ENCODE assay signal across 17 cellular contexts in the genomic region with DNA sequence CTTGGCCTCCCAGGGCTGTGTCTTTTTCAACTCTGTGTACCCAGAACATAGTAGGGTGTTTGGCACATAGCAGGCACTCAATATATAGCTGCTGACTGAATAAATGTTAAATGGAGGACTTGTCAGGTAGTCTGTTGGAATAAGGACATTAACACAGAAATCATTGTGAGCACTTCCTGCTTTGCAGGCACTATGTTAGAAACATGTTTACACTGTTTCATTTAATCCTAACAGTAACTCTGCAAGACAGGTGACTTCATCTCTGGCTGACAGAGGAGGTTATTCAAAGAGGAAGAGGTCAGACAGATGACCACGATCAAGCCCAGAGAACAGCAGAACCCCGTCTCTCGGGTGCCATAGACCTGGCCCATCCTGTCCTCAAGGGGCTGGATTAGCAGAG. TPM values are rescaled to one million over a fixed set of nuclear protein-coding genes. Genes with fewer than 3 reads are reported as not detected.
"Had no signal": no experiment of that assay in that cellular context is flagged by ENCODE, and none has a peak within 500 bp of the region (broad histone marks: within the 10 kb centered on the region; RNA-seq: fewer than 3 reads in every experiment).

No MANE protein-coding gene starts in this region.

- DNase-seq: activated CD4-positive, alpha-beta T cell treated with anti-CD3 and anti-CD28 coated beads for 36 hours; activated CD8-positive, alpha-beta memory T cell treated with anti-CD3 and anti-CD28 coated beads, Interleukin-2, amount 50 U/mL, for 4 hours; activated CD8-positive, alpha-beta T cell treated with anti-CD3 and anti-CD28 coated beads for 36 hours; activated naive CD8-positive, alpha-beta T cell treated with anti-CD3 and anti-CD28 coated beads, Interleukin-2, amount 10 ng/mL, durations not matched to agents 7 days and 5 days; activated T-cell treated with anti-CD3 and anti-CD28 coated beads, Interleukin-2, amount 50 U/mL, for 72 hours; caudate nucleus; effector CD4-positive, alpha-beta T cell; foreskin melanocyte; heart left ventricle; occipital lobe; sigmoid colon; stimulated activated CD4-positive, alpha-beta T cell treated with anti-CD3 and anti-CD28 coated beads, Interleukin-12 subunit alpha, Interleukin-12 subunit beta, amount 100 ng/mL, for 4 hours; stimulated activated naive CD4-positive, alpha-beta T cell treated with Interleukin-2 at 50 U/mL for 16 hours; upper lobe of left lung had no signal

- H3K36me3 Mint-ChIP-seq: activated naive CD8-positive, alpha-beta T cell treated with anti-CD3 and anti-CD28 coated beads, Interleukin-2, amount 10 ng/mL, durations not matched to agents 7 days and 5 days; natural killer cell treated with Interleukin-12 subunit alpha and Interleukin-12 subunit beta and Interleukin-15 and Interleukin-18, amount 100 ng/mL, for 72 hours had no signal

- H3K4me3 ChIP-seq: coronary artery, heart left ventricle, sigmoid colon, upper lobe of left lung had no signal

- H3K4me3 Mint-ChIP-seq: activated CD4-positive, alpha-beta T cell treated with anti-CD3 and anti-CD28 coated beads for 36 hours; activated CD8-positive, alpha-beta T cell treated with anti-CD3 and anti-CD28 coated beads for 36 hours; activated naive CD8-positive, alpha-beta T cell treated with anti-CD3 and anti-CD28 coated beads, Interleukin-2, amount 10 ng/mL, durations not matched to agents 7 days and 5 days; activated T-cell treated with anti-CD3 and anti-CD28 coated beads, Interleukin-2, amount 50 U/mL, for 72 hours; natural killer cell treated with Interleukin-12 subunit alpha and Interleukin-12 subunit beta and Interleukin-15 and Interleukin-18, amount 100 ng/mL, for 72 hours had no signal

- H3K27ac ChIP-seq: heart left ventricle, upper lobe of left lung, VCaP had no signal

- ATAC-seq: activated CD4-positive, alpha-beta T cell treated with anti-CD3 and anti-CD28 coated beads for 36 hours; activated CD8-positive, alpha-beta T cell treated with anti-CD3 and anti-CD28 coated beads for 36 hours; activated T-cell treated with anti-CD3 and anti-CD28 coated beads, Interleukin-2, amount 50 U/mL, for 72 hours; natural killer cell treated with Interleukin-12 subunit alpha and Interleukin-12 subunit beta and Interleukin-15 and Interleukin-18, amount 100 ng/mL, for 72 hours had no signal

- H3K27me3 ChIP-seq: heart left ventricle, sigmoid colon, upper lobe of left lung had no signal

- H3K4me1 Mint-ChIP-seq: activated CD4-positive, alpha-beta T cell treated with anti-CD3 and anti-CD28 coated beads for 36 hours; activated naive CD8-positive, alpha-beta T cell treated with anti-CD3 and anti-CD28 coated beads, Interleukin-2, amount 10 ng/mL, durations not matched to agents 7 days and 5 days had no signal

- H3K27ac Mint-ChIP-seq: activated CD4-positive, alpha-beta T cell treated with anti-CD3 and anti-CD28 coated beads for 36 hours; activated CD8-positive, alpha-beta T cell treated with anti-CD3 and anti-CD28 coated beads for 36 hours; activated naive CD8-positive, alpha-beta T cell treated with anti-CD3 and anti-CD28 coated beads, Interleukin-2, amount 10 ng/mL, durations not matched to agents 7 days and 5 days; activated T-cell treated with anti-CD3 and anti-CD28 coated beads, Interleukin-2, amount 50 U/mL, for 72 hours; natural killer cell treated with Interleukin-12 subunit alpha and Interleukin-12 subunit beta and Interleukin-15 and Interleukin-18, amount 100 ng/mL, for 72 hours had no signal

- H3K9me3 ChIP-seq: heart left ventricle, sigmoid colon, upper lobe of left lung had no signal

- H3K4me1 ChIP-seq: upper lobe of left lung had no signal

- H3K9me3 Mint-ChIP-seq: activated CD8-positive, alpha-beta T cell treated with anti-CD3 and anti-CD28 coated beads for 36 hours; activated naive CD8-positive, alpha-beta T cell treated with anti-CD3 and anti-CD28 coated beads, Interleukin-2, amount 10 ng/mL, durations not matched to agents 7 days and 5 days; natural killer cell treated with Interleukin-12 subunit alpha and Interleukin-12 subunit beta and Interleukin-15 and Interleukin-18, amount 100 ng/mL, for 72 hours had no signal

- H3K36me3 ChIP-seq: heart left ventricle, sigmoid colon, upper lobe of left lung had no signal

- H3K27me3 Mint-ChIP-seq: activated CD4-positive, alpha-beta T cell treated with anti-CD3 and anti-CD28 coated beads for 36 hours; activated CD8-positive, alpha-beta T cell treated with anti-CD3 and anti-CD28 coated beads for 36 hours; activated naive CD8-positive, alpha-beta T cell treated with anti-CD3 and anti-CD28 coated beads, Interleukin-2, amount 10 ng/mL, durations not matched to agents 7 days and 5 days; natural killer cell treated with Interleukin-12 subunit alpha and Interleukin-12 subunit beta and Interleukin-15 and Interleukin-18, amount 100 ng/mL, for 72 hours had no signal

RNA-seq across cellular contexts. Expression of gene PIEZO2, which starts 28.0 kb away (rescaled TPM):
- total RNA-seq: activated CD4-positive, alpha-beta T cell treated with anti-CD3 and anti-CD28 coated beads for 36 hours; activated CD8-positive, alpha-beta T cell treated with anti-CD3 and anti-CD28 coated beads for 36 hours; activated naive CD8-positive, alpha-beta T cell treated with anti-CD3 and anti-CD28 coated beads, Interleukin-2, amount 10 ng/mL, durations not matched to agents 7 days and 5 days; activated T-cell treated with anti-CD3 and anti-CD28 coated beads, Interleukin-2, amount 50 U/mL, for 72 hours; natural killer cell treated with Interleukin-12 subunit alpha and Interleukin-12 subunit beta and Interleukin-15 and Interleukin-18, amount 100 ng/mL, for 72 hours had no signal
